Comparison of ENCODE assay signal across 8 cellular contexts in genomic region chr1:227729881-227730629, GRCh38. TPM values are rescaled to one million over a fixed set of nuclear protein-coding genes. Genes with fewer than 3 reads are reported as not detected.
DNase-seq lines count a peak whose midpoint lies in the region; ATAC-seq and TF ChIP-seq lines count a peak whose summit lies in the region.

No MANE protein-coding gene starts in this region.

- H3K79me2 ChIP-seq in fibroblast of lung (ENCODE audit: control insufficient read depth, insufficient read depth, low read length), result peaks cover 18% of the 10 kb centered on the region

- ATAC-seq in GM18868 (IDR thresholded peaks at IDR 0.05; ENCODE audit: unreplicated experiment), result peak; percentile 32
- no peak for ATAC-seq in esophagus mucosa
- no peak for ATAC-seq in activated CD4-positive, CD25-positive, alpha-beta regulatory T cell treated with anti-CD3 and anti-CD28 coated beads, Interleukin-2, amount 50 U/mL, for 24 hours

- H3K4me1 Mint-ChIP-seq in activated CD4-positive, alpha-beta memory T cell treated with anti-CD3 and anti-CD28 coated beads, Interleukin-2, amount 10 ng/mL, durations not matched to agents 7 days and 5 days, result peaks cover 44% of the 10 kb centered on the region
- H3K4me1 Mint-ChIP-seq in nephron progenitor cell, result peaks cover 45% of the 10 kb centered on the region

- H2AFZ ChIP-seq in fibroblast of lung (ENCODE audit: low read length), result no peak overlapping the region

- no peaks in the 10 kb centered on the region for H4K20me1 ChIP-seq in fibroblast of lung (ENCODE audit: control insufficient read depth, extremely low read depth, insufficient read depth, low read length)

- DNase-seq in CD1c-positive myeloid dendritic cell (ENCODE audit: extremely low spot score) (peak; percentile 21), NCI-H1694 treated with DMSO at 0.1 percent for 48 hours (lab: John Stamatoyannopoulos, UW) (peak; percentile 40), fibroblast of lung (ENCODE audit: low read depth in 2 of 2) (peak; percentile 54 to 65), nephron progenitor cell (peak; percentile 60)
- peak; percentile 65 for DNase-seq in activated CD4-positive, alpha-beta memory T cell treated with anti-CD3 and anti-CD28 coated beads, Interleukin-2, amount 10 ng/mL, durations not matched to agents 7 days and 5 days

- no peaks in the 10 kb centered on the region for H3K9me3 ChIP-seq in fibroblast of lung (ENCODE audit: control insufficient read depth, insufficient read depth, low read depth, low read length)

- peaks cover 4% of the 10 kb centered on the region for H3K9me3 Mint-ChIP-seq in activated CD4-positive, alpha-beta memory T cell treated with anti-CD3 and anti-CD28 coated beads, Interleukin-2, amount 10 ng/mL, durations not matched to agents 7 days and 5 days
- no peaks in the 10 kb centered on the region for H3K9me3 Mint-ChIP-seq in nephron progenitor cell

- peak overlapping the region; percentile 55 for H3K4me3 Mint-ChIP-seq in activated CD4-positive, alpha-beta memory T cell treated with anti-CD3 and anti-CD28 coated beads, Interleukin-2, amount 10 ng/mL, durations not matched to agents 7 days and 5 days
- H3K4me3 Mint-ChIP-seq in nephron progenitor cell, result peak overlapping the region; percentile 74

- H3K27ac Mint-ChIP-seq in activated CD4-positive, alpha-beta memory T cell treated with anti-CD3 and anti-CD28 coated beads, Interleukin-2, amount 10 ng/mL, durations not matched to agents 7 days and 5 days, result peak overlapping the region; percentile 47
- no peak overlapping the region for H3K27ac Mint-ChIP-seq in nephron progenitor cell

- TF ChIP-seq CTCF in fibroblast of lung (conservative IDR thresholded peaks at IDR 0.05 in 1 of 2, IDR thresholded peaks at IDR 0.05 in 1 of 2; ENCODE audit: low read depth in 1 of 2, low read length in 2 of 2), result peak; percentile 89
- peak; percentile 66 for TF ChIP-seq CTCF in nephron progenitor cell (IDR thresholded peaks at IDR 0.05)

- H3K4me1 ChIP-seq in fibroblast of lung (ENCODE audit: control insufficient read depth, extremely low read depth, insufficient read depth, low read length), result no peaks in the 10 kb centered on the region

- POLR2A ChIA-PET in activated CD4-positive, alpha-beta memory T cell treated with anti-CD3 and anti-CD28 coated beads, Interleukin-2, amount 10 ng/mL, durations not matched to agents 7 days and 5 days (lab: Charles Lee), result interaction anchor here (1.1 to 1.7 kb wide), 4 partner anchors 36 to 352 kb away, joined by 3 to 8 read pairs (median 4); partner anchors contain the start of gene ARF1

- no peak overlapping the region for H3K4me3 ChIP-seq in fibroblast of lung (replicated peaks in 1 of 4; ENCODE audit: control extremely low read depth in 1 of 4, insufficient read depth in 1 of 4, low read depth in 3 of 4, low read length in 4 of 4)

- H3K36me3 ChIP-seq in fibroblast of lung (ENCODE audit: control insufficient read depth, insufficient read depth, low read length), result peaks cover 6% of the 10 kb centered on the region

- peaks cover 22% of the 10 kb centered on the region for H3K36me3 Mint-ChIP-seq in activated CD4-positive, alpha-beta memory T cell treated with anti-CD3 and anti-CD28 coated beads, Interleukin-2, amount 10 ng/mL, durations not matched to agents 7 days and 5 days (ENCODE audit: low read depth)
- peaks cover 3% of the 10 kb centered on the region for H3K36me3 Mint-ChIP-seq in nephron progenitor cell (ENCODE audit: low read depth)

- no peaks in the 10 kb centered on the region for H3K27me3 ChIP-seq in fibroblast of lung (ENCODE audit: control insufficient read depth, insufficient read depth, low read length)

- H3K9ac ChIP-seq in fibroblast of lung (ENCODE audit: insufficient read depth, low read length), result no peak overlapping the region

- peaks cover 7% of the 10 kb centered on the region for H3K27me3 Mint-ChIP-seq in activated CD4-positive, alpha-beta memory T cell treated with anti-CD3 and anti-CD28 coated beads, Interleukin-2, amount 10 ng/mL, durations not matched to agents 7 days and 5 days
- peaks cover 5% of the 10 kb centered on the region for H3K27me3 Mint-ChIP-seq in nephron progenitor cell (ENCODE audit: low read depth, poor library complexity)

- no peak overlapping the region for H3K4me2 ChIP-seq in fibroblast of lung (ENCODE audit: extremely low read depth, insufficient read depth, low read length)

- H3K27ac ChIP-seq in fibroblast of lung (ENCODE audit: insufficient read depth, low read length), result no peak overlapping the region

- CTCF ChIA-PET in activated CD4-positive, alpha-beta memory T cell treated with anti-CD3 and anti-CD28 coated beads, Interleukin-2, amount 10 ng/mL, durations not matched to agents 7 days and 5 days (lab: Charles Lee), result interaction anchor here (1.0 to 2.0 kb wide), 7 partner anchors 32 to 224 kb away, joined by 3 to 7 read pairs (median 4); partner anchors contain the start of gene ZNF678

RNA-seq across cellular contexts. Expression of gene JMJD4, which starts 5.0 kb away (rescaled TPM):
- total RNA-seq in activated CD4-positive, alpha-beta memory T cell treated with anti-CD3 and anti-CD28 coated beads, Interleukin-2, amount 10 ng/mL, durations not matched to agents 7 days and 5 days, result 10 to 100 TPM; 23.7 to 25.0 TPM
- total RNA-seq in fibroblast of lung (26.4 and 26.7 TPM in 2 replicates), esophagus mucosa (10.2 TPM)
- 12.1 and 13.4 TPM in 2 replicates for polyA plus RNA-seq in fibroblast of lung
- polyA plus RNA-seq in fibroblast of lung (2012), result 17.4 and 22.8 TPM in 2 replicates
- polyA minus RNA-seq in fibroblast of lung (ENCODE audit: low replicate concordance), result 54.1 and 64.4 TPM in 2 replicates

RNA-seq across cellular contexts. Expression of gene SNAP47, which starts 5.2 kb away (rescaled TPM):
- 10 to 100 TPM; 55.3 to 59.4 TPM for total RNA-seq in activated CD4-positive, alpha-beta memory T cell treated with anti-CD3 and anti-CD28 coated beads, Interleukin-2, amount 10 ng/mL, durations not matched to agents 7 days and 5 days
- 53.4 and 66.9 TPM in 2 replicates for total RNA-seq in fibroblast of lung
- 32.4 TPM in 2 replicates for polyA plus RNA-seq in fibroblast of lung
- polyA plus RNA-seq in fibroblast of lung (2012), result 26.6 and 30.2 TPM in 2 replicates
- polyA minus RNA-seq in fibroblast of lung (ENCODE audit: low replicate concordance), result 22.3 and 40.1 TPM in 2 replicates
- 15.8 TPM for total RNA-seq in esophagus mucosa
